18 cellular contexts compared by ENCODE assay signal in genomic region chr10:44924261-44925040, GRCh38. TPM values are rescaled to one million over a fixed set of nuclear protein-coding genes. Genes with fewer than 3 reads are reported as not detected.
"Had no signal": no experiment of that assay in that cellular context is flagged by ENCODE, and none has a peak within 500 bp of the region (broad histone marks: within the 10 kb centered on the region; RNA-seq: fewer than 3 reads in every experiment).

No MANE protein-coding gene starts in this region.

- H3K9me3 ChIP-seq: ascending aorta, breast epithelium, left ventricle myocardium inferior, ovary, spleen, thoracic aorta had no signal

- H3K27me3 ChIP-seq: ascending aorta, breast epithelium, dorsolateral prefrontal cortex, ovary, spleen had no signal

- H3K27ac ChIP-seq: ascending aorta, breast epithelium, dorsolateral prefrontal cortex, left ventricle myocardium inferior, ovary, spleen, thoracic aorta had no signal

- H3K4me1 Mint-ChIP-seq: activated CD4-positive, alpha-beta T cell treated with anti-CD3 and anti-CD28 coated beads, Interleukin-2, amount 10 ng/mL, durations not matched to agents 7 days and 5 days; activated naive CD4-positive, alpha-beta T cell treated with anti-CD3 and anti-CD28 coated beads, Interleukin-2, amount 10 ng/mL, durations not matched to agents 7 days and 5 days; memory B cell had no signal

- H3K4me3 Mint-ChIP-seq: activated CD4-positive, alpha-beta T cell treated with anti-CD3 and anti-CD28 coated beads, Interleukin-2, amount 10 ng/mL, durations not matched to agents 7 days and 5 days; activated naive CD4-positive, alpha-beta T cell treated with anti-CD3 and anti-CD28 coated beads, Interleukin-2, amount 10 ng/mL, durations not matched to agents 7 days and 5 days; memory B cell; T-helper 2 cell treated with Interferon-gamma antibody and Interleukin-4, amounts not matched to agents 5 μg/mL and 100 μg/mL, for 36 hours had no signal

- H3K4me1 ChIP-seq: ascending aorta, breast epithelium, left ventricle myocardium inferior, spleen had no signal

- H3K27ac Mint-ChIP-seq: activated CD4-positive, alpha-beta T cell treated with anti-CD3 and anti-CD28 coated beads, Interleukin-2, amount 10 ng/mL, durations not matched to agents 7 days and 5 days; activated naive CD4-positive, alpha-beta T cell treated with anti-CD3 and anti-CD28 coated beads, Interleukin-2, amount 10 ng/mL, durations not matched to agents 7 days and 5 days; activated T-helper 2 cell treated with anti-CD3 and anti-CD28 coated beads, Interferon-gamma antibody, Interleukin-2, Interleukin-4, amounts not matched to agents 10 μg/mL and 5 μg/mL and 100 μg/mL, durations not matched to agents 14 hours and 24 hours and 36 hours; memory B cell; T-helper 2 cell treated with Interferon-gamma antibody and Interleukin-4, amounts not matched to agents 5 μg/mL and 100 μg/mL, for 36 hours had no signal

- H3K36me3 Mint-ChIP-seq: activated naive CD4-positive, alpha-beta T cell treated with anti-CD3 and anti-CD28 coated beads, Interleukin-2, amount 10 ng/mL, durations not matched to agents 7 days and 5 days had no signal

- H3K4me3 ChIP-seq: ascending aorta, breast epithelium, dorsolateral prefrontal cortex, left ventricle myocardium inferior, ovary, spleen, thoracic aorta had no signal

- DNase-seq: activated CD4-positive, alpha-beta T cell treated with anti-CD3 and anti-CD28 coated beads, Interleukin-2, amount 10 ng/mL, durations not matched to agents 7 days and 5 days; activated CD4-positive, CD25-positive, alpha-beta regulatory T cell; dorsolateral prefrontal cortex; left ventricle myocardium inferior; ovary; spleen; SW 1271 had no signal

- H3K36me3 ChIP-seq: ascending aorta, breast epithelium, left ventricle myocardium inferior, ovary, spleen, thoracic aorta had no signal

- H3K9me3 Mint-ChIP-seq: activated CD4-positive, alpha-beta T cell treated with anti-CD3 and anti-CD28 coated beads, Interleukin-2, amount 10 ng/mL, durations not matched to agents 7 days and 5 days; activated naive CD4-positive, alpha-beta T cell treated with anti-CD3 and anti-CD28 coated beads, Interleukin-2, amount 10 ng/mL, durations not matched to agents 7 days and 5 days; activated T-helper 2 cell treated with anti-CD3 and anti-CD28 coated beads, Interferon-gamma antibody, Interleukin-2, Interleukin-4, amounts not matched to agents 10 μg/mL and 5 μg/mL and 100 μg/mL, durations not matched to agents 14 hours and 24 hours and 36 hours; memory B cell; T-helper 2 cell treated with Interferon-gamma antibody and Interleukin-4, amounts not matched to agents 5 μg/mL and 100 μg/mL, for 36 hours had no signal

RNA-seq across cellular contexts. Expression of gene TMEM72, which starts 13.3 kb away (rescaled TPM):
- total RNA-seq: activated CD4-positive, alpha-beta T cell treated with anti-CD3 and anti-CD28 coated beads, Interleukin-2, amount 10 ng/mL, durations not matched to agents 7 days and 5 days; activated T-helper 2 cell treated with anti-CD3 and anti-CD28 coated beads, Interferon-gamma antibody, Interleukin-2, Interleukin-4, amounts not matched to agents 10 μg/mL and 5 μg/mL and 100 μg/mL, durations not matched to agents 14 hours and 24 hours and 36 hours; ascending aorta; breast epithelium; chondrocyte; esophagus mucosa; left ventricle myocardium inferior; ovary; pulmonary artery endothelial cell; sciatic nerve; spleen; thoracic aorta had no signal
